ENCODE assay signal across 8 cellular contexts in the genomic region with DNA sequence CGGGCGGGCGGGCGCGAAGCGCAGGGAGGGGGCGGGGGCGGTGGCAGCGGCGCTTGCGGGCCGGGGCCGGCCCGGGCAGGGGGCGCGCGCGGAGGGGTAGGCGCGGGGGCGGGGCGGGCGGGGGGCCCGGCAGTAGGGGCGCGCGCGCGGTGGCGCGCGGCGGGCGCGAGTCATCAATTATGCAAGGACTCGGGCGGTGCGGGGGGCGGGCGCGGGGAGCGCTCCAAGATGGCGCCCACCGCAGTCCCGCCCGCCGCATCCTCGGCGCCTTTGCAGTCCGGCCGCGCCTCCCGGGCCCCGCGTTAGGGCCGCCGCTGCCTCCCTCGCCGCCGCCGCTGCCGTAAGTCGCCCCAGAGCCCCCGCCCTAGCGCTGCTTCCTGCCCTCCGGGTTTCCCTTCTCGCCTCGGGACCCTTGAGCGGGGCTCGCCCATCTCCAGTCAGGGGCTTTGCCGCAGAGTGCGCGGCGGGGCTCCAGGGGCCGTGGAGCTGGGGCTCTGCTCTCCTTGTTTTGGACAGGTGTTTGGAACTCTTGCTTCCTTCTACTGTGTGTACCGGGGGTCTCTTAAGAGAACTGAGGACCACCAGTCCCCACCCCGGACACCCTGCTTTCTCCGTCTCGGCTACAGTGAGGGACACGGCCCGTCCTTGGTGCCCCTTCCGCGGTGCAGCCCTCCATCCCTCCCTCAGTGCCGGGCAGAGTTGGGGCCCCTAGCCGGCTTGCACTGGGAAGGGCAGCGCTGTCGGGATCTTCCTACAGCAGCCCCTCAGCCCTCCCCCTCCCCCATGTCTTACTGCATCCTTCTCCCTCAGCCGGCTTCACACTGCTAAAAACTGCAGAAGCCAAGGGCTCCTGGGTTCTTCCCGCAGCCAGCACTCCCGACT. TPM values are rescaled to one million over a fixed set of nuclear protein-coding genes. Genes with fewer than 3 reads are reported as not detected.
A peak's percentile ranks its signal among the peaks of the same experiment; 100 is the strongest.
DNase-seq lines count a peak whose midpoint lies in the region; ATAC-seq and TF ChIP-seq lines count a peak whose summit lies in the region.

SCN8A (plus strand) TSS at position 214 of the 882 bp plus-strand sequence. CDS start 71,585 bp downstream, outside the sequence.

- no peaks in the 10 kb centered on the region for H3F3A ChIP-seq in PC-9 (ENCODE audit: insufficient read depth, low read depth)

- H3K4me3 Mint-ChIP-seq in activated naive CD8-positive, alpha-beta T cell treated with anti-CD3 and anti-CD28 coated beads, Interleukin-2, amount 10 ng/mL, durations not matched to agents 7 days and 5 days = peak within 1 kb of the TSS; percentile 85
- H3K4me3 Mint-ChIP-seq in progenitor cell of endocrine pancreas (ENCODE audit: low read depth) = peak within 1 kb of the TSS; percentile 88

- BruUV-seq in PC-9 (replicated peaks; lab: Mats Ljungman, UMichigan) = no TSS peak

- no peaks in the 10 kb centered on the region for H3K36me3 Mint-ChIP-seq in activated naive CD8-positive, alpha-beta T cell treated with anti-CD3 and anti-CD28 coated beads, Interleukin-2, amount 10 ng/mL, durations not matched to agents 7 days and 5 days
- H3K36me3 Mint-ChIP-seq in progenitor cell of endocrine pancreas (ENCODE audit: insufficient read depth) = no peaks in the 10 kb centered on the region

- H3K79me2 ChIP-seq in PC-9 (ENCODE audit: low read depth) = no peaks in the 10 kb centered on the region

- no peaks in the 10 kb centered on the region for H3K9me3 ChIP-seq in SJCRH30 (replicated peaks)
- no peaks in the 10 kb centered on the region for H3K9me3 ChIP-seq in PC-9 (ENCODE audit: insufficient read depth, low read depth)

- POLR2A ChIA-PET in activated naive CD8-positive, alpha-beta T cell treated with anti-CD3 and anti-CD28 coated beads, Interleukin-2, amount 10 ng/mL, durations not matched to agents 7 days and 5 days (lab: Charles Lee) = no interaction called here
- POLR2A ChIA-PET in PC-9 (lab: Charles Lee; ENCODE audit: unreplicated experiment) = no interaction called here

- H3K27me3 ChIP-seq in SJCRH30 = peaks cover 10% of the 10 kb centered on the region
- H3K27me3 ChIP-seq in PC-9 (ENCODE audit: insufficient read depth, low read depth) = peaks cover 36% of the 10 kb centered on the region; the same call in 1 of the 2 replicates

- H4K20me1 ChIP-seq in PC-9 (ENCODE audit: insufficient read depth) = 0 out of 2 replicates have a peak, but pooled peaks cover 2% of the 10 kb centered on the region

- intact Hi-C loops in left cardiac atrium (cut with DNase I) = no loop called here
- intact Hi-C loops in PC-9 (cut with micrococcal nuclease; ENCODE audit: unreplicated experiment) = no loop called here

- H3K4me1 ChIP-seq in SJCRH30 (no peaks in the 10 kb centered on the region), PC-9 (replicated peaks; ENCODE audit: insufficient read depth) (no peaks in the 10 kb centered on the region)

- peak within 1 kb of the TSS; percentile 55 for H3K27ac Mint-ChIP-seq in activated naive CD8-positive, alpha-beta T cell treated with anti-CD3 and anti-CD28 coated beads, Interleukin-2, amount 10 ng/mL, durations not matched to agents 7 days and 5 days
- peak within 1 kb of the TSS; percentile 34 for H3K27ac Mint-ChIP-seq in progenitor cell of endocrine pancreas

- H3K36me3 ChIP-seq in SJCRH30 = no peaks in the 10 kb centered on the region
- H3K36me3 ChIP-seq in PC-9 (ENCODE audit: low read depth) = no peaks in the 10 kb centered on the region

- H2AFZ ChIP-seq in PC-9 = no peak within 1 kb of the TSS

- no peaks in the 10 kb centered on the region for H3K9me3 Mint-ChIP-seq in activated naive CD8-positive, alpha-beta T cell treated with anti-CD3 and anti-CD28 coated beads, Interleukin-2, amount 10 ng/mL, durations not matched to agents 7 days and 5 days
- no peaks in the 10 kb centered on the region for H3K9me3 Mint-ChIP-seq in progenitor cell of endocrine pancreas (ENCODE audit: low read depth)

- no peaks in the 10 kb centered on the region for H3K9me2 ChIP-seq in PC-9 (ENCODE audit: insufficient read depth)

- H3K4me2 ChIP-seq in PC-9 = no peak within 1 kb of the TSS

- no peak within 1 kb of the TSS for H3K27ac ChIP-seq in SJCRH30
- no peak within 1 kb of the TSS for H3K27ac ChIP-seq in PC-9

- H3K4me3 ChIP-seq in SJCRH30 (peak within 1 kb of the TSS; percentile 57), PC-9 (no peak within 1 kb of the TSS)

- peak; percentile 44 for ATAC-seq in HG03354 (IDR thresholded peaks at IDR 0.05; ENCODE audit: poor library complexity, severe bottlenecking, unreplicated experiment)
- peak; percentile 73 for ATAC-seq in activated naive CD8-positive, alpha-beta T cell treated with anti-CD3 and anti-CD28 coated beads, Interleukin-2, amount 10 ng/mL, durations not matched to agents 7 days and 5 days (ENCODE audit: low read depth)
- ATAC-seq in left cardiac atrium = peak; percentile 59 to 82

- DNase-seq in ELR (ENCODE audit: low read depth) (peak; percentile 78), SJCRH30 (peak; percentile 47 to 50), left cardiac atrium (peak; percentile 39), progenitor cell of endocrine pancreas (ENCODE audit: low spot score, unreplicated experiment) (peak; percentile 58), KG1 (lab: John Stamatoyannopoulos, UW) (no peak), PC-9 (no peak)
- peak; percentile 73 for DNase-seq in activated naive CD8-positive, alpha-beta T cell treated with anti-CD3 and anti-CD28 coated beads, Interleukin-2, amount 10 ng/mL, durations not matched to agents 7 days and 5 days

- TF ChIP-seq CTCF in progenitor cell of endocrine pancreas (IDR thresholded peaks at IDR 0.05; ENCODE audit: unreplicated experiment) (no peak), PC-9 (conservative IDR thresholded peaks at IDR 0.05) (no peak)

- peaks cover 55% of the 10 kb centered on the region for H3K27me3 Mint-ChIP-seq in activated naive CD8-positive, alpha-beta T cell treated with anti-CD3 and anti-CD28 coated beads, Interleukin-2, amount 10 ng/mL, durations not matched to agents 7 days and 5 days
- H3K27me3 Mint-ChIP-seq in progenitor cell of endocrine pancreas = peaks cover 33% of the 10 kb centered on the region

- CTCF ChIA-PET in PC-9 (lab: Charles Lee) = no interaction called here

- peaks cover 14% of the 10 kb centered on the region for H3K4me1 Mint-ChIP-seq in activated naive CD8-positive, alpha-beta T cell treated with anti-CD3 and anti-CD28 coated beads, Interleukin-2, amount 10 ng/mL, durations not matched to agents 7 days and 5 days
- peaks cover 3% of the 10 kb centered on the region for H3K4me1 Mint-ChIP-seq in progenitor cell of endocrine pancreas (ENCODE audit: low read depth)

RNA-seq across cellular contexts. Expression of gene SCN8A, which starts in this region (rescaled TPM):
- total RNA-seq in SJCRH30 (2014; rRNA removed; shearing (Covaris generic)) = 0.33 and 0.67 TPM in 2 replicates
- 1 to 10 TPM in 1 of 2 experiments, under 1 TPM in 1; 0.96 to 1.3 TPM for total RNA-seq in activated naive CD8-positive, alpha-beta T cell treated with anti-CD3 and anti-CD28 coated beads, Interleukin-2, amount 10 ng/mL, durations not matched to agents 7 days and 5 days
- under 1 TPM; 0.21 to 0.41 TPM for total RNA-seq in left cardiac atrium
- total RNA-seq in progenitor cell of endocrine pancreas = 8.1 and 9.8 TPM in 2 replicates
- 0.17 TPM in 1 of 2 replicates, not detected in the other for total RNA-seq in PC-9 (2021)

Comparison
In these comparisons a context has a peak if more than half of its experiments do, and no peak if none do; other contexts are left out.
1. Peak in DNase-seq and H3K4me3 ChIP-seq in SJCRH30; RNA of the gene not detected or under 1 TPM.
2. Peak in DNase-seq and ATAC-seq in left cardiac atrium; RNA of the gene not detected or under 1 TPM.
3. DNase-seq: peak in ELR (single experiment), activated naive CD8-positive, alpha-beta T cell treated with anti-CD3 and anti-CD28 coated beads, Interleukin-2, amount 10 ng/mL, durations not matched to agents 7 days and 5 days (single experiment) and progenitor cell of endocrine pancreas (single experiment); none in KG1 (single experiment) and PC-9 (0 of 2).
4. Peak in every context shown above with its lines, with median percentiles within 50 percentile points of each other: ATAC-seq.